ENCODE assay signal across 22 cellular contexts in genomic region chr1:3360646-3361257, GRCh38.
A peak's percentile ranks its signal among the peaks of the same experiment; 100 is the strongest.
DNase-seq lines count a peak whose midpoint lies in the region; ATAC-seq, FAIRE-seq and TF ChIP-seq lines count a peak whose summit lies in the region.
"Had no signal": no experiment of that assay in that cellular context is flagged by ENCODE, and none has a peak within 500 bp of the region (broad histone marks: within the 10 kb centered on the region; RNA-seq: fewer than 3 reads in every experiment).

No MANE protein-coding gene starts in this region.

- no peaks in the 10 kb centered on the region for H3K9me3 ChIP-seq in ovary
- no peaks in the 10 kb centered on the region for H3K9me3 ChIP-seq in small intestine (ENCODE audit: control insufficient read depth, low read depth)
- H3K9me3 ChIP-seq: HAP-1, SK-N-SH had no signal

- WGBS in ovary, 3 donors: 91 to 95% (median 94%) methylated on average over 30 to 32 of the region's 32 CpGs
- 91 to 96% (median 93%) methylated on average over 31 to 32 of the region's 32 CpGs for WGBS in small intestine, 3 donors

- peak overlapping the region; percentile 94 to 97 for H3K27ac ChIP-seq in coronary artery
- H3K27ac ChIP-seq in ovary: no peak overlapping the region
- no peak overlapping the region for H3K27ac ChIP-seq in small intestine (ENCODE audit: low read depth in 1 of 2, low read length in 1 of 2)
- H3K27ac ChIP-seq: GM23248, HL-60 had no signal

- TF ChIP-seq POLR2A in ovary (IDR thresholded peaks at IDR 0.05): no peak

- intact Hi-C loops in Right ventricle myocardium inferior (cut with DNase I) (no loop called here), cardiac septum (cut with DNase I) (no loop called here), ovary (cut with DNase I) (no loop called here)

- H3K27me3 ChIP-seq in ovary (no peaks in the 10 kb centered on the region), small intestine (ENCODE audit: control insufficient read depth in 2 of 2, insufficient read depth in 2 of 2, low read length in 2 of 2) (no peaks in the 10 kb centered on the region)

- ATAC-seq in Right ventricle myocardium inferior: peak; percentile 45

- peaks cover 4% of the 10 kb centered on the region for H3K4me1 ChIP-seq in ovary (ENCODE audit: insufficient read depth)
- H3K4me1 ChIP-seq in small intestine (ENCODE audit: control insufficient read depth in 2 of 2, insufficient read depth in 1 of 2, low read depth in 1 of 2, low read length in 1 of 2): peaks cover 2 to 3% of the 10 kb centered on the region in 2 donors
- H3K4me1 ChIP-seq: HAP-1 had no signal

- FAIRE-seq in small intestine (lab: Jason Lieb, UNC): no peak
- FAIRE-seq: GM12892 had no signal

- H3K4me3 ChIP-seq in coronary artery (no peak overlapping the region), ovary (no peak overlapping the region), small intestine (ENCODE audit: low read depth in 1 of 2, low read length in 2 of 2) (no peak overlapping the region)
- H3K4me3 ChIP-seq: GM23248, HAP-1 had no signal

- TF ChIP-seq EP300 in ovary (IDR thresholded peaks at IDR 0.05): no peak

- TF ChIP-seq CTCF in coronary artery (IDR thresholded peaks at IDR 0.05): no peak
- no peak for TF ChIP-seq CTCF in ovary (IDR thresholded peaks at IDR 0.05)

- H3K36me3 ChIP-seq in ovary (no peaks in the 10 kb centered on the region), small intestine (ENCODE audit: control insufficient read depth in 2 of 2, insufficient read depth in 2 of 2, low read length in 2 of 2) (no peaks in the 10 kb centered on the region)
- H3K36me3 ChIP-seq: HAP-1 had no signal

- DNase-seq in Right ventricle myocardium inferior (ENCODE audit: missing footprints) (no peak), cardiac septum (ENCODE audit: low spot score) (no peak), DMS79 (lab: John Stamatoyannopoulos, UW) (peak; percentile 52), coronary artery (ENCODE audit: low spot score) (no peak), superior temporal gyrus (ENCODE audit: extremely low spot score) (peak; percentile 42), HUDEP-2 (lab: John Stamatoyannopoulos, UW; ENCODE audit: unreplicated experiment in 76 of 76) (no peak), ovary (no peak), small intestine (no peak)
- DNase-seq: 8988T, AML-193, COR-L47, DND-41, GM23248, KG1, NCI-H1105, NCI-H2029 treated with DMSO at 0.1 percent for 48 hours, NCI-H446, SHP77 treated with DMSO at 0.1 percent for 48 hours had no signal

Comparison
In these comparisons a context has a peak if more than half of its experiments do, and no peak if none do; other contexts are left out.
1. DNase-seq: peak in DMS79 (single experiment) and superior temporal gyrus (single experiment); none in Right ventricle myocardium inferior (single experiment), cardiac septum (single experiment), coronary artery (single experiment), HUDEP-2 (0 of 76), ovary (0 of 5) and small intestine (single experiment).
2. H3K27ac ChIP-seq: peak in coronary artery (2 of 2); none in ovary (0 of 2) and small intestine (0 of 2).